25 cellular contexts compared by ENCODE assay signal in genomic region chr2:201992960-201993359, GRCh38.
"Had no signal": no experiment of that assay in that cellular context is flagged by ENCODE, and none has a peak within 500 bp of the region (broad histone marks: within the 10 kb centered on the region; RNA-seq: fewer than 3 reads in every experiment).

No MANE protein-coding gene starts in this region.

- H3K27ac Mint-ChIP-seq: activated B cell treated with CpG ODN at 0.5 μM for 24 hours; activated CD4-positive, alpha-beta T cell treated with anti-CD3 and anti-CD28 coated beads, Interleukin-2, amount 10 ng/mL, durations not matched to agents 24 days and 14 days; activated CD8-positive, alpha-beta memory T cell treated with anti-CD3 and anti-CD28 coated beads, Interleukin-2, amount 10 ng/mL, durations not matched to agents 7 days and 5 days; activated naive CD4-positive, alpha-beta T cell treated with anti-CD3 and anti-CD28 coated beads, Interleukin-2, amount 50 U/mL, for 24 hours; activated T-cell treated with anti-CD3 and anti-CD28 coated beads, Interleukin-2, amount 50 U/mL, for 24 hours; activated T-helper 1 cell treated with anti-CD3 and anti-CD28 coated beads, Interleukin-12 subunit alpha, Interleukin-12 subunit beta, Interleukin-2, Interleukin-4 antibody, amounts not matched to agents 30 ng/mL and 10 ng/mL and 1 ng/mL, durations not matched to agents 14 hours and 24 hours and 36 hours had no signal

- DNase-seq: activated B cell treated with CpG ODN at 0.5 μM for 24 hours; activated CD4-positive, alpha-beta T cell treated with anti-CD3 and anti-CD28 coated beads for 1 hour; activated CD4-positive, alpha-beta T cell treated with anti-CD3 and anti-CD28 coated beads, Interleukin-2, amount 10 ng/mL, durations not matched to agents 24 days and 14 days; activated CD4-positive, alpha-beta T cell treated with anti-CD3 and anti-CD28 coated beads, Interleukin-2, amount 50 U/mL, for 48 hours; activated CD8-positive, alpha-beta memory T cell treated with anti-CD3 and anti-CD28 coated beads, Interleukin-2, amount 10 ng/mL, durations not matched to agents 7 days and 5 days; activated effector memory CD4-positive, alpha-beta T cell treated with Interleukin-2 at 50 U/mL for 16 hours; activated naive CD4-positive, alpha-beta T cell; activated T-cell treated with anti-CD3 and anti-CD28 coated beads, Interleukin-2, amount 50 U/mL, for 24 hours; aorta; central memory CD4-positive, alpha-beta T cell; MV-4-11; NCI-H1092 treated with DMSO at 0.1 percent for 48 hours; NCI-H1417 treated with DMSO at 0.1 percent for 48 hours; NCI-H1694; NCI-H2029; NCI-H2107; NCI-H510A treated with DMSO at 0.1 percent for 48 hours; NCI-H69; SIG-M5; T-helper 2 cell; T1000 had no signal

- H3K27ac ChIP-seq: breast epithelium had no signal

- H3K9me3 Mint-ChIP-seq: activated B cell treated with CpG ODN at 0.5 μM for 24 hours; activated CD4-positive, alpha-beta T cell treated with anti-CD3 and anti-CD28 coated beads, Interleukin-2, amount 10 ng/mL, durations not matched to agents 24 days and 14 days; activated naive CD4-positive, alpha-beta T cell treated with anti-CD3 and anti-CD28 coated beads, Interleukin-2, amount 50 U/mL, for 24 hours; activated T-cell treated with anti-CD3 and anti-CD28 coated beads, Interleukin-2, amount 50 U/mL, for 24 hours; activated T-helper 1 cell treated with anti-CD3 and anti-CD28 coated beads, Interleukin-12 subunit alpha, Interleukin-12 subunit beta, Interleukin-2, Interleukin-4 antibody, amounts not matched to agents 30 ng/mL and 10 ng/mL and 1 ng/mL, durations not matched to agents 14 hours and 24 hours and 36 hours had no signal

- H3K4me3 ChIP-seq: breast epithelium had no signal

- FAIRE-seq: TTC549 had no signal

- H3K4me1 Mint-ChIP-seq: activated B cell treated with CpG ODN at 0.5 μM for 24 hours; activated CD4-positive, alpha-beta T cell treated with anti-CD3 and anti-CD28 coated beads, Interleukin-2, amount 10 ng/mL, durations not matched to agents 24 days and 14 days; activated CD8-positive, alpha-beta memory T cell treated with anti-CD3 and anti-CD28 coated beads, Interleukin-2, amount 10 ng/mL, durations not matched to agents 7 days and 5 days; activated naive CD4-positive, alpha-beta T cell treated with anti-CD3 and anti-CD28 coated beads, Interleukin-2, amount 50 U/mL, for 24 hours had no signal

- H3K4me3 Mint-ChIP-seq: activated B cell treated with CpG ODN at 0.5 μM for 24 hours; activated CD4-positive, alpha-beta T cell treated with anti-CD3 and anti-CD28 coated beads, Interleukin-2, amount 10 ng/mL, durations not matched to agents 24 days and 14 days; activated CD8-positive, alpha-beta memory T cell treated with anti-CD3 and anti-CD28 coated beads, Interleukin-2, amount 10 ng/mL, durations not matched to agents 7 days and 5 days; activated naive CD4-positive, alpha-beta T cell treated with anti-CD3 and anti-CD28 coated beads, Interleukin-2, amount 50 U/mL, for 24 hours; activated T-cell treated with anti-CD3 and anti-CD28 coated beads, Interleukin-2, amount 50 U/mL, for 24 hours; activated T-helper 1 cell treated with anti-CD3 and anti-CD28 coated beads, Interleukin-12 subunit alpha, Interleukin-12 subunit beta, Interleukin-2, Interleukin-4 antibody, amounts not matched to agents 30 ng/mL and 10 ng/mL and 1 ng/mL, durations not matched to agents 14 hours and 24 hours and 36 hours had no signal

- H3K36me3 ChIP-seq: breast epithelium had no signal

- H3K36me3 Mint-ChIP-seq: activated CD8-positive, alpha-beta memory T cell treated with anti-CD3 and anti-CD28 coated beads, Interleukin-2, amount 10 ng/mL, durations not matched to agents 7 days and 5 days; activated naive CD4-positive, alpha-beta T cell treated with anti-CD3 and anti-CD28 coated beads, Interleukin-2, amount 50 U/mL, for 24 hours had no signal

- H3K27me3 Mint-ChIP-seq: activated CD8-positive, alpha-beta memory T cell treated with anti-CD3 and anti-CD28 coated beads, Interleukin-2, amount 10 ng/mL, durations not matched to agents 7 days and 5 days; activated naive CD4-positive, alpha-beta T cell treated with anti-CD3 and anti-CD28 coated beads, Interleukin-2, amount 50 U/mL, for 24 hours had no signal

- H3K4me1 ChIP-seq: breast epithelium had no signal

- H3K9me3 ChIP-seq: breast epithelium had no signal

- ATAC-seq: activated CD8-positive, alpha-beta memory T cell treated with anti-CD3 and anti-CD28 coated beads, Interleukin-2, amount 10 ng/mL, durations not matched to agents 7 days and 5 days had no signal

- H3K27me3 ChIP-seq: breast epithelium had no signal
